Comparison of ENCODE assay signal across 16 cellular contexts in the genomic region with DNA sequence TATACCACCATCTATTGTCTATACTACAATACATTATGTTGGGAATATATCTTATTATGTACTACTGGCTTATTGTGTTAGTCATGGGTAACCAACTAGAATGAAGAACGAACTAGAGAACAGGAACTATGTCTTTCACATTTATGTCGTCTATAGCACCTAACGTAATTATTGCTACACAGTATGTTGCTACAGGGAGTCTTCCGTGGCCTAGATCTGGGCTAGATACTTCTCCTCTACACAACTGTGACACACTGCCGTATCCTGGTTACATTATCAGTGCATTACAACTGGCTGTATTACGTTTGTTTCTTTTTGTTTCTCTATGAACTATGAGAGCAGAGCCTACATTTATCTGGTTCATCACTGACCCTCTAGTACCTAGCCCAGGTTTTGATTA. TPM values are rescaled to one million over a fixed set of nuclear protein-coding genes. Genes with fewer than 3 reads are reported as not detected.
"Had no signal": no experiment of that assay in that cellular context is flagged by ENCODE, and none has a peak within 500 bp of the region (broad histone marks: within the 10 kb centered on the region; RNA-seq: fewer than 3 reads in every experiment).

No MANE protein-coding gene starts in this region.

- H3K4me1 Mint-ChIP-seq: activated naive CD8-positive, alpha-beta T cell treated with anti-CD3 and anti-CD28 coated beads, Interleukin-2, amount 10 ng/mL, durations not matched to agents 7 days and 5 days had no signal

- H3K9me3 ChIP-seq: colonic mucosa, gastrocnemius medialis, ovary, thoracic aorta, uterus had no signal

- H3K36me3 ChIP-seq: cardiac muscle cell, colonic mucosa, gastrocnemius medialis, ovary, thoracic aorta, uterus had no signal

- H3K27ac Mint-ChIP-seq: activated CD8-positive, alpha-beta T cell treated with anti-CD3 and anti-CD28 coated beads for 36 hours; activated naive CD8-positive, alpha-beta T cell treated with anti-CD3 and anti-CD28 coated beads, Interleukin-2, amount 10 ng/mL, durations not matched to agents 7 days and 5 days had no signal

- H3K27me3 Mint-ChIP-seq: activated CD8-positive, alpha-beta T cell treated with anti-CD3 and anti-CD28 coated beads for 36 hours; activated naive CD8-positive, alpha-beta T cell treated with anti-CD3 and anti-CD28 coated beads, Interleukin-2, amount 10 ng/mL, durations not matched to agents 7 days and 5 days had no signal

- H3K4me3 Mint-ChIP-seq: activated CD8-positive, alpha-beta T cell treated with anti-CD3 and anti-CD28 coated beads for 36 hours; activated naive CD8-positive, alpha-beta T cell treated with anti-CD3 and anti-CD28 coated beads, Interleukin-2, amount 10 ng/mL, durations not matched to agents 7 days and 5 days had no signal

- ATAC-seq: activated CD8-positive, alpha-beta T cell treated with anti-CD3 and anti-CD28 coated beads for 36 hours; gastrocnemius medialis; left ventricle myocardium superior had no signal

- H3K9me3 Mint-ChIP-seq: activated CD8-positive, alpha-beta T cell treated with anti-CD3 and anti-CD28 coated beads for 36 hours; activated naive CD8-positive, alpha-beta T cell treated with anti-CD3 and anti-CD28 coated beads, Interleukin-2, amount 10 ng/mL, durations not matched to agents 7 days and 5 days had no signal

- H3K27ac ChIP-seq: cardiac muscle cell, colonic mucosa, gastrocnemius medialis, ovary, thoracic aorta, uterus had no signal

- H3K27me3 ChIP-seq: cardiac muscle cell, colonic mucosa, gastrocnemius medialis, ovary, uterus had no signal

- H3K4me3 ChIP-seq: cardiac muscle cell, colonic mucosa, gastrocnemius medialis, ovary, thoracic aorta, uterus had no signal

- DNase-seq: activated CD4-positive, alpha-beta T cell treated with anti-CD3 and anti-CD28 coated beads for 4 hours; activated CD8-positive, alpha-beta memory T cell treated with anti-CD3 and anti-CD28 coated beads, Interleukin-2, amount 50 U/mL, for 48 hours; activated CD8-positive, alpha-beta T cell treated with anti-CD3 and anti-CD28 coated beads for 36 hours; activated naive CD8-positive, alpha-beta T cell treated with anti-CD3 and anti-CD28 coated beads, Interleukin-2, amount 10 ng/mL, durations not matched to agents 7 days and 5 days; colonic mucosa; effector CD4-positive, alpha-beta T cell; gastrocnemius medialis; kidney; left ventricle myocardium superior; mesendoderm; ovary; stimulated activated CD4-positive, alpha-beta T cell treated with anti-CD3 and anti-CD28 coated beads, Interleukin-2, amount 100 ng/mL, for 48 hours; stimulated activated naive CD4-positive, alpha-beta T cell treated with Interleukin-2 at 50 U/mL for 16 hours; uterus had no signal

- H3K4me1 ChIP-seq: colonic mucosa, gastrocnemius medialis, uterus had no signal

RNA-seq across cellular contexts. Expression of gene SCG5, which starts 34.0 kb away (rescaled TPM):
- total RNA-seq: left ventricle myocardium superior had no signal

RNA-seq across cellular contexts. Expression of gene GREM1, which starts 42.3 kb away (rescaled TPM):
- total RNA-seq: activated CD8-positive, alpha-beta T cell treated with anti-CD3 and anti-CD28 coated beads for 36 hours; activated naive CD8-positive, alpha-beta T cell treated with anti-CD3 and anti-CD28 coated beads, Interleukin-2, amount 10 ng/mL, durations not matched to agents 7 days and 5 days had no signal
